28 cellular contexts compared by ENCODE assay signal in genomic region chr14:24355009-24355408, GRCh38. TPM values are rescaled to one million over a fixed set of nuclear protein-coding genes. Genes with fewer than 3 reads are reported as not detected.
"Had no signal": no experiment of that assay in that cellular context is flagged by ENCODE, and none has a peak within 500 bp of the region (broad histone marks: within the 10 kb centered on the region; RNA-seq: fewer than 3 reads in every experiment).

No MANE protein-coding gene starts in this region.

- ATAC-seq: activated CD8-positive, alpha-beta T cell treated with anti-CD3 and anti-CD28 coated beads for 36 hours; activated T-cell treated with anti-CD3 and anti-CD28 coated beads, Interleukin-2, amount 50 U/mL, for 72 hours; activated T-helper 17 cell treated with anti-CD3 and anti-CD28 coated beads, Interleukin-2, amount 50 U/mL, for 72 hours had no signal

- H3K4me3 ChIP-seq: cardiac muscle cell, PC-9 had no signal

- DNase-seq: activated CD4-positive, alpha-beta T cell treated with anti-CD3 and anti-CD28 coated beads, Interleukin-2, amount 10 ng/mL, durations not matched to agents 24 days and 14 days; activated CD4-positive, alpha-beta T cell treated with anti-CD3 and anti-CD28 coated beads, Interleukin-2, amount 50 U/mL, for 4 hours; activated CD8-positive, alpha-beta T cell treated with anti-CD3 and anti-CD28 coated beads for 36 hours; activated effector memory CD4-positive, alpha-beta T cell treated with anti-CD3 and anti-CD28 coated beads, Interleukin-2, amount 50 U/mL, for 16 hours; activated naive CD4-positive, alpha-beta T cell; activated naive CD4-positive, alpha-beta T cell treated with anti-CD3 and anti-CD28 coated beads, Interleukin-2, amount 50 U/mL, for 16 hours; activated naive CD8-positive, alpha-beta T cell treated with anti-CD3 and anti-CD28 coated beads for 36 hours; activated T-cell treated with anti-CD3 and anti-CD28 coated beads, Interleukin-2, amount 50 U/mL, for 1 hour; activated T-cell treated with anti-CD3 and anti-CD28 coated beads, Interleukin-2, amount 50 U/mL, for 72 hours; amniotic stem cell; aorta; brain microvascular endothelial cell; MV-4-11; NCI-H1092; NCI-H1436 treated with DMSO at 0.1 percent for 48 hours; NCI-H1694 treated with DMSO at 0.1 percent for 48 hours; NCI-H2029; NCI-H345; NCI-H524 treated with DMSO at 0.1 percent for 48 hours; PC-9; Right ventricle myocardium superior; T1000 had no signal

- H3K36me3 ChIP-seq: brain microvascular endothelial cell, cardiac muscle cell had no signal

- H3K27ac ChIP-seq: brain microvascular endothelial cell, cardiac muscle cell, PC-9, RWPE1 had no signal

- H2AFZ ChIP-seq: PC-9 had no signal

RNA-seq across cellular contexts. Expression of gene NFATC4, which starts 13.0 kb away (rescaled TPM):
- total RNA-seq: activated CD4-positive, alpha-beta T cell treated with anti-CD3 and anti-CD28 coated beads, Interleukin-2, amount 10 ng/mL, durations not matched to agents 24 days and 14 days; T-helper 1 cell treated with Interleukin-12 subunit alpha and Interleukin-12 subunit beta and Interleukin-4 antibody, amounts not matched to agents 30 ng/mL and 1 ng/mL, for 36 hours had no signal

RNA-seq across cellular contexts. Expression of gene RIPK3, which starts 15.2 kb away (rescaled TPM):
- total RNA-seq: M059J, NCI-H460 had no signal
- polyA plus RNA-seq: cardiac muscle cell had no signal

RNA-seq across cellular contexts. Expression of gene ADCY4, which starts 20.1 kb away (rescaled TPM):
- total RNA-seq: M059J had no signal
- polyA plus RNA-seq: cardiac muscle cell had no signal

RNA-seq across cellular contexts. Expression of gene NYNRIN, which starts 43.8 kb away (rescaled TPM):
- total RNA-seq: activated CD4-positive, alpha-beta T cell treated with anti-CD3 and anti-CD28 coated beads, Interleukin-2, amount 10 ng/mL, durations not matched to agents 24 days and 14 days; M059J had no signal
